36 cellular contexts compared by ENCODE assay signal in the genomic region with DNA sequence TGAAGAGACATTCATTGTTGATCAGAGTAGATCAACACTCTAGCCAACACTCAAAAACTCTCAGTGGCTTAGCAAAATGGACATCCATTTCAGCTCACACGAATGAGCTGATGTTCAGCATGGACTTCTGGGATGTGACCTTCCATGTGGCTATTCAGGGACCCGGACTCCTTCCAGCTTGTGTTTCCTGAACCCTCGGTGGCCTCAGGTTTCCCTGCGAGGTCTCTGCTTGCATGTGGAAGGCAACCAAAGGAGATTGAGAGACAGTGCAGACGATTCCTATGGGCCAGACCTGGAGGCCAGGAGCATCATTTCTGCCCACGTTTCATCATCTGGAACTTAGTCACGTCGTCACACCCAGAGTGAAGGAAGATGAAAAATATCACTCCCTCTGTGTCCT.
"Had no signal": no experiment of that assay in that cellular context is flagged by ENCODE, and none has a peak within 500 bp of the region (broad histone marks: within the 10 kb centered on the region; RNA-seq: fewer than 3 reads in every experiment).

No MANE protein-coding gene starts in this region.

- H3K27ac ChIP-seq: adrenal gland, body of pancreas, brain microvascular endothelial cell, breast epithelium, VCaP had no signal

- H3K36me3 ChIP-seq: adrenal gland, brain microvascular endothelial cell, breast epithelium had no signal

- H3K4me3 Mint-ChIP-seq: activated B cell treated with CpG ODN at 0.5 μM for 24 hours; activated CD4-positive, alpha-beta memory T cell treated with anti-CD3 and anti-CD28 coated beads for 36 hours; activated CD4-positive, alpha-beta T cell treated with anti-CD3 and anti-CD28 coated beads, Interleukin-2, amount 10 ng/mL, durations not matched to agents 24 days and 14 days; activated CD8-positive, alpha-beta T cell treated with anti-CD3 and anti-CD28 coated beads for 36 hours; activated naive CD4-positive, alpha-beta T cell treated with anti-CD3 and anti-CD28 coated beads for 36 hours; activated naive CD8-positive, alpha-beta T cell treated with anti-CD3 and anti-CD28 coated beads for 36 hours; activated T-cell treated with anti-CD3 and anti-CD28 coated beads, Interleukin-2, amount 50 U/mL, for 4 hours; activated T-cell treated with anti-CD3 and anti-CD28 coated beads, Interleukin-2, amount 50 U/mL, for 72 hours; activated T-helper 1 cell treated with anti-CD3 and anti-CD28 coated beads, Interleukin-12 subunit alpha, Interleukin-12 subunit beta, Interleukin-2, Interleukin-4 antibody, amounts not matched to agents 30 ng/mL and 10 ng/mL and 1 ng/mL, durations not matched to agents 14 hours and 24 hours and 36 hours; activated T-helper 17 cell treated with anti-CD3 and anti-CD28 coated beads, Interleukin-2, amount 50 U/mL, for 72 hours; T-helper 1 cell treated with Interleukin-12 subunit alpha and Interleukin-12 subunit beta and Interleukin-4 antibody, amounts not matched to agents 30 μg/mL and 1 μg/mL, for 36 hours; T-helper 2 cell treated with Interferon-gamma antibody and Interleukin-4, amounts not matched to agents 5 μg/mL and 100 μg/mL, for 36 hours had no signal

- H3K27me3 Mint-ChIP-seq: activated CD4-positive, alpha-beta T cell treated with anti-CD3 and anti-CD28 coated beads, Interleukin-2, amount 10 ng/mL, durations not matched to agents 24 days and 14 days; activated CD8-positive, alpha-beta T cell treated with anti-CD3 and anti-CD28 coated beads for 36 hours; activated naive CD8-positive, alpha-beta T cell treated with anti-CD3 and anti-CD28 coated beads for 36 hours; activated T-helper 17 cell treated with anti-CD3 and anti-CD28 coated beads, Interleukin-2, amount 50 U/mL, for 72 hours had no signal

- H3K4me3 ChIP-seq: adrenal gland, body of pancreas, breast epithelium had no signal

- H3K4me1 ChIP-seq: adrenal gland, body of pancreas, breast epithelium had no signal

- H3K9me3 Mint-ChIP-seq: activated B cell treated with CpG ODN at 0.5 μM for 24 hours; activated CD4-positive, alpha-beta T cell treated with anti-CD3 and anti-CD28 coated beads, Interleukin-2, amount 10 ng/mL, durations not matched to agents 24 days and 14 days; activated naive CD4-positive, alpha-beta T cell treated with anti-CD3 and anti-CD28 coated beads, Interleukin-2, amount 50 U/mL, for 72 hours; activated naive CD8-positive, alpha-beta T cell treated with anti-CD3 and anti-CD28 coated beads for 36 hours; activated T-cell treated with anti-CD3 and anti-CD28 coated beads, Interleukin-2, amount 50 U/mL, for 4 hours; activated T-cell treated with anti-CD3 and anti-CD28 coated beads, Interleukin-2, amount 50 U/mL, for 72 hours; activated T-helper 1 cell treated with anti-CD3 and anti-CD28 coated beads, Interleukin-12 subunit alpha, Interleukin-12 subunit beta, Interleukin-2, Interleukin-4 antibody, amounts not matched to agents 30 ng/mL and 10 ng/mL and 1 ng/mL, durations not matched to agents 14 hours and 24 hours and 36 hours; activated T-helper 17 cell treated with anti-CD3 and anti-CD28 coated beads, Interleukin-2, amount 50 U/mL, for 72 hours; T-helper 1 cell treated with Interleukin-12 subunit alpha and Interleukin-12 subunit beta and Interleukin-4 antibody, amounts not matched to agents 30 μg/mL and 1 μg/mL, for 36 hours; T-helper 2 cell treated with Interferon-gamma antibody and Interleukin-4, amounts not matched to agents 5 μg/mL and 100 μg/mL, for 36 hours had no signal

- H3K27me3 ChIP-seq: adrenal gland, body of pancreas, brain microvascular endothelial cell, breast epithelium had no signal

- H3K4me1 Mint-ChIP-seq: activated B cell treated with CpG ODN at 0.5 μM for 24 hours; activated CD4-positive, alpha-beta T cell treated with anti-CD3 and anti-CD28 coated beads, Interleukin-2, amount 10 ng/mL, durations not matched to agents 24 days and 14 days; activated naive CD8-positive, alpha-beta T cell treated with anti-CD3 and anti-CD28 coated beads for 36 hours; activated T-helper 17 cell treated with anti-CD3 and anti-CD28 coated beads, Interleukin-2, amount 50 U/mL, for 72 hours had no signal

- H3K9me3 ChIP-seq: adrenal gland, body of pancreas had no signal

- H3K27ac Mint-ChIP-seq: activated B cell treated with CpG ODN at 0.5 μM for 24 hours; activated CD4-positive, alpha-beta memory T cell treated with anti-CD3 and anti-CD28 coated beads for 36 hours; activated CD4-positive, alpha-beta T cell treated with anti-CD3 and anti-CD28 coated beads, Interleukin-2, amount 10 ng/mL, durations not matched to agents 24 days and 14 days; activated CD8-positive, alpha-beta T cell treated with anti-CD3 and anti-CD28 coated beads for 36 hours; activated naive CD4-positive, alpha-beta T cell treated with anti-CD3 and anti-CD28 coated beads for 36 hours; activated naive CD4-positive, alpha-beta T cell treated with anti-CD3 and anti-CD28 coated beads, Interleukin-2, amount 50 U/mL, for 72 hours; activated naive CD8-positive, alpha-beta T cell treated with anti-CD3 and anti-CD28 coated beads for 36 hours; activated T-cell treated with anti-CD3 and anti-CD28 coated beads, Interleukin-2, amount 50 U/mL, for 72 hours; activated T-helper 1 cell treated with anti-CD3 and anti-CD28 coated beads, Interleukin-12 subunit alpha, Interleukin-12 subunit beta, Interleukin-2, Interleukin-4 antibody, amounts not matched to agents 30 ng/mL and 10 ng/mL and 1 ng/mL, durations not matched to agents 14 hours and 24 hours and 36 hours; activated T-helper 17 cell treated with anti-CD3 and anti-CD28 coated beads, Interleukin-2, amount 50 U/mL, for 72 hours; T-helper 1 cell treated with Interleukin-12 subunit alpha and Interleukin-12 subunit beta and Interleukin-4 antibody, amounts not matched to agents 30 μg/mL and 1 μg/mL, for 36 hours; T-helper 2 cell treated with Interferon-gamma antibody and Interleukin-4, amounts not matched to agents 5 μg/mL and 100 μg/mL, for 36 hours had no signal

- H3K36me3 Mint-ChIP-seq: activated CD4-positive, alpha-beta memory T cell treated with anti-CD3 and anti-CD28 coated beads for 36 hours; activated naive CD4-positive, alpha-beta T cell treated with anti-CD3 and anti-CD28 coated beads, Interleukin-2, amount 50 U/mL, for 72 hours; activated naive CD8-positive, alpha-beta T cell treated with anti-CD3 and anti-CD28 coated beads for 36 hours had no signal

- DNase-seq: activated B cell treated with CpG ODN at 0.5 μM for 24 hours; activated CD4-positive, alpha-beta memory T cell treated with anti-CD3 and anti-CD28 coated beads for 36 hours; activated CD4-positive, alpha-beta T cell treated with anti-CD3 and anti-CD28 coated beads for 4 hours; activated CD4-positive, alpha-beta T cell treated with anti-CD3 and anti-CD28 coated beads, Interleukin-2, amount 10 ng/mL, durations not matched to agents 24 days and 14 days; activated CD4-positive, alpha-beta T cell treated with anti-CD3 and anti-CD28 coated beads, Interleukin-2, amount 50 U/mL, for 1 hour; activated CD4-positive, alpha-beta T cell treated with anti-CD3 and anti-CD28 coated beads, Interleukin-2, amount 50 U/mL, for 4 hours; activated CD4-positive, CD25-positive, alpha-beta regulatory T cell treated with anti-CD3 and anti-CD28 coated beads, Interleukin-2, amount 50 U/mL, for 72 hours; activated CD8-positive, alpha-beta memory T cell treated with anti-CD3 and anti-CD28 coated beads, Interleukin-2, amount 50 U/mL, for 4 hours; activated CD8-positive, alpha-beta T cell treated with anti-CD3 and anti-CD28 coated beads for 36 hours; activated effector memory CD4-positive, alpha-beta T cell treated with anti-CD3 and anti-CD28 coated beads, Interleukin-2, amount 50 U/mL, for 16 hours; activated gamma-delta T cell treated with Interleukin-2 at 50 U/mL for 16 hours; activated naive CD4-positive, alpha-beta T cell; activated naive CD4-positive, alpha-beta T cell treated with anti-CD3 and anti-CD28 coated beads for 36 hours; activated naive CD4-positive, alpha-beta T cell treated with anti-CD3 and anti-CD28 coated beads, Interleukin-2, amount 50 U/mL, for 16 hours; activated naive CD8-positive, alpha-beta T cell treated with anti-CD3 and anti-CD28 coated beads for 36 hours; activated T-cell treated with anti-CD3 and anti-CD28 coated beads for 4 hours; activated T-cell treated with anti-CD3 and anti-CD28 coated beads, Interleukin-2, amount 50 U/mL, for 1 hour; activated T-cell treated with anti-CD3 and anti-CD28 coated beads, Interleukin-2, amount 50 U/mL, for 4 hours; activated T-cell treated with anti-CD3 and anti-CD28 coated beads, Interleukin-2, amount 50 U/mL, for 72 hours; adrenal gland; amniotic stem cell; aorta; body of pancreas; brain microvascular endothelial cell; central memory CD4-positive, alpha-beta T cell; SW 1271; T-helper 1 cell; T-helper 2 cell; T-helper 9 cell had no signal

- ATAC-seq: activated CD8-positive, alpha-beta T cell treated with anti-CD3 and anti-CD28 coated beads for 36 hours; activated naive CD4-positive, alpha-beta T cell treated with anti-CD3 and anti-CD28 coated beads, Interleukin-2, amount 50 U/mL, for 72 hours; activated T-cell treated with anti-CD3 and anti-CD28 coated beads, Interleukin-2, amount 50 U/mL, for 4 hours; activated T-cell treated with anti-CD3 and anti-CD28 coated beads, Interleukin-2, amount 50 U/mL, for 72 hours; activated T-helper 17 cell treated with anti-CD3 and anti-CD28 coated beads, Interleukin-2, amount 50 U/mL, for 72 hours; body of pancreas had no signal
